In genomic region chr19:30739394-30739793, GRCh38 we compare ENCODE assay signal across 21 cellular contexts.
"Had no signal": no experiment of that assay in that cellular context is flagged by ENCODE, and none has a peak within 500 bp of the region (broad histone marks: within the 10 kb centered on the region; RNA-seq: fewer than 3 reads in every experiment).

No MANE protein-coding gene starts in this region.

- ATAC-seq: esophagus mucosa; left lung; naive thymus-derived CD4-positive, alpha-beta T cell; psoas muscle; stimulated activated naive B cell treated with anti-CD40 and anti-IgM and Interleukin-4, amounts not matched to agents 10 μg/mL and 1 μg/mL and 100 μg/mL, for 72 hours; stimulated activated naive CD8-positive, alpha-beta T cell treated with anti-CD3 and anti-CD28 coated beads, Interleukin-15, amount 100 ng/mL, for 72 hours had no signal

- H3K27me3 ChIP-seq: testis, transverse colon had no signal

- H3K27ac ChIP-seq: heart right ventricle, left lung, psoas muscle, sigmoid colon, skin epidermis, testis, transverse colon had no signal

- DNase-seq: effector memory CD4-positive, alpha-beta T cell; foreskin melanocyte; heart right ventricle; hypothalamus; kidney glomerular epithelial cell; left lung; mesendoderm; naive thymus-derived CD4-positive, alpha-beta T cell; nephron progenitor cell; retina; sigmoid colon; stimulated activated CD4-positive, alpha-beta T cell treated with anti-CD3 and anti-CD28 coated beads, Interleukin-2, amount 100 ng/mL, for 24 hours; stimulated activated CD4-positive, alpha-beta T cell treated with anti-CD3 and anti-CD28 coated beads, Interleukin-4, amount 100 ng/mL, for 4 hours; stimulated activated naive B cell treated with anti-CD40 and anti-IgM and Interleukin-4, amounts not matched to agents 10 μg/mL and 1 μg/mL and 100 μg/mL, for 72 hours; stimulated activated naive CD8-positive, alpha-beta T cell treated with anti-CD3 and anti-CD28 coated beads, Interleukin-15, amount 100 ng/mL, for 72 hours; testis; transverse colon had no signal

- H3K4me1 ChIP-seq: heart right ventricle, left lung, psoas muscle, sigmoid colon, testis, transverse colon had no signal

- H3K36me3 ChIP-seq: heart right ventricle, left lung, sigmoid colon, transverse colon had no signal

- H3K4me3 ChIP-seq: heart right ventricle, left lung, lung, psoas muscle, sigmoid colon, skin epidermis, testis, transverse colon had no signal

- H3K9me3 ChIP-seq: heart right ventricle, left lung, psoas muscle, sigmoid colon, testis, transverse colon had no signal
